In genomic region chr6:28544211-28544610, GRCh38 we compare ENCODE assay signal across 10 cellular contexts. TPM values are rescaled to one million over a fixed set of nuclear protein-coding genes. Genes with fewer than 3 reads are reported as not detected.
DNase-seq lines count a peak whose midpoint lies in the region; ATAC-seq, FAIRE-seq and TF ChIP-seq lines count a peak whose summit lies in the region.
"Had no signal": no experiment of that assay in that cellular context is flagged by ENCODE, and none has a peak within 500 bp of the region (broad histone marks: within the 10 kb centered on the region; RNA-seq: fewer than 3 reads in every experiment).

No MANE protein-coding gene starts in this region.

- H3K36me3 ChIP-seq in small intestine (ENCODE audit: control insufficient read depth in 2 of 2, insufficient read depth in 2 of 2, low read length in 2 of 2) (no peaks in the 10 kb centered on the region), uterus (no peaks in the 10 kb centered on the region)

- H3K27ac ChIP-seq in small intestine (ENCODE audit: low read depth in 1 of 2, low read length in 1 of 2) (no peak overlapping the region), uterus (peak overlapping the region in 1 of 2 donors; percentile 60)

- ATAC-seq in WTC11, result peak; percentile 8; the same call in 1 of the 2 replicates
- ATAC-seq in stimulated activated naive B cell treated with anti-CD40 and anti-IgM and Interleukin-4, amounts not matched to agents 10 μg/mL and 1 μg/mL and 100 μg/mL, for 72 hours (replicated peaks), result no peak

- H3K4me3 ChIP-seq in small intestine (ENCODE audit: low read depth in 1 of 2, low read length in 2 of 2) (no peak overlapping the region), uterus (peak overlapping the region in 1 of 2 donors; percentile 14)

- no peak for TF ChIP-seq POLR2A in uterus (IDR thresholded peaks at IDR 0.05)

- peak overlapping the region; percentile 83 for H3K4me3 Mint-ChIP-seq in activated naive CD4-positive, alpha-beta T cell treated with anti-CD3 and anti-CD28 coated beads, Interleukin-2, amount 50 U/mL, for 24 hours
- peak overlapping the region; percentile 90 for H3K4me3 Mint-ChIP-seq in WTC11
- H3K4me3 Mint-ChIP-seq in glutamatergic neuron (ENCODE audit: unreplicated experiment), result peak overlapping the region; percentile 93
- peak overlapping the region; percentile 35 to 47 for H3K4me3 Mint-ChIP-seq in stimulated activated naive B cell treated with anti-CD40 and anti-IgM and Interleukin-4, amounts not matched to agents 10 μg/mL and 1 μg/mL and 100 μg/mL, for 72 hours

- peaks cover 27% of the 10 kb centered on the region for H3K4me1 Mint-ChIP-seq in activated naive CD4-positive, alpha-beta T cell treated with anti-CD3 and anti-CD28 coated beads, Interleukin-2, amount 50 U/mL, for 24 hours
- H3K4me1 Mint-ChIP-seq in WTC11 (peaks cover 11% of the 10 kb centered on the region), glutamatergic neuron (ENCODE audit: low read depth, unreplicated experiment) (peaks cover 6% of the 10 kb centered on the region)
- H3K4me1 Mint-ChIP-seq in stimulated activated naive B cell treated with anti-CD40 and anti-IgM and Interleukin-4, amounts not matched to agents 10 μg/mL and 1 μg/mL and 100 μg/mL, for 72 hours, result peaks cover 11 to 18% of the 10 kb centered on the region in 2 donors

- POLR2A ChIA-PET in WTC11 (lab: Charles Lee), result no interaction called here

- H3K4me1 ChIP-seq in small intestine (ENCODE audit: control insufficient read depth in 2 of 2, insufficient read depth in 1 of 2, low read depth in 1 of 2, low read length in 1 of 2), result peaks cover 0 to 5% of the 10 kb centered on the region in 2 donors
- H3K4me1 ChIP-seq in uterus, result no peaks in the 10 kb centered on the region

- H3K27me3 Mint-ChIP-seq in activated naive CD4-positive, alpha-beta T cell treated with anti-CD3 and anti-CD28 coated beads, Interleukin-2, amount 50 U/mL, for 24 hours, result peaks cover 25% of the 10 kb centered on the region
- peaks cover 12% of the 10 kb centered on the region for H3K27me3 Mint-ChIP-seq in WTC11 (ENCODE audit: low read depth)
- peaks cover 15% of the 10 kb centered on the region for H3K27me3 Mint-ChIP-seq in glutamatergic neuron (ENCODE audit: unreplicated experiment)
- H3K27me3 Mint-ChIP-seq in stimulated activated naive B cell treated with anti-CD40 and anti-IgM and Interleukin-4, amounts not matched to agents 10 μg/mL and 1 μg/mL and 100 μg/mL, for 72 hours, result peaks cover 38 to 64% of the 10 kb centered on the region in 2 donors

- CTCF ChIA-PET in WTC11 (lab: Charles Lee), result no interaction called here

- peaks cover 11% of the 10 kb centered on the region for H3K9me3 Mint-ChIP-seq in activated naive CD4-positive, alpha-beta T cell treated with anti-CD3 and anti-CD28 coated beads, Interleukin-2, amount 50 U/mL, for 24 hours
- H3K9me3 Mint-ChIP-seq in WTC11, result no peaks in the 10 kb centered on the region
- H3K9me3 Mint-ChIP-seq in glutamatergic neuron (ENCODE audit: unreplicated experiment), result peaks cover 14% of the 10 kb centered on the region
- peaks cover 11 to 19% of the 10 kb centered on the region in 2 donors for H3K9me3 Mint-ChIP-seq in stimulated activated naive B cell treated with anti-CD40 and anti-IgM and Interleukin-4, amounts not matched to agents 10 μg/mL and 1 μg/mL and 100 μg/mL, for 72 hours

- peaks cover 3% of the 10 kb centered on the region for H3K36me3 Mint-ChIP-seq in activated naive CD4-positive, alpha-beta T cell treated with anti-CD3 and anti-CD28 coated beads, Interleukin-2, amount 50 U/mL, for 24 hours
- H3K36me3 Mint-ChIP-seq in WTC11 (no peaks in the 10 kb centered on the region), glutamatergic neuron (ENCODE audit: unreplicated experiment) (no peaks in the 10 kb centered on the region)
- peaks cover 2 to 7% of the 10 kb centered on the region in 2 donors for H3K36me3 Mint-ChIP-seq in stimulated activated naive B cell treated with anti-CD40 and anti-IgM and Interleukin-4, amounts not matched to agents 10 μg/mL and 1 μg/mL and 100 μg/mL, for 72 hours

- no peak for FAIRE-seq in small intestine (lab: Jason Lieb, UNC)

- H3K9me3 ChIP-seq in small intestine (ENCODE audit: control insufficient read depth, low read depth) (no peaks in the 10 kb centered on the region), uterus (no peaks in the 10 kb centered on the region)

- H3K27me3 ChIP-seq in small intestine (ENCODE audit: control insufficient read depth in 2 of 2, insufficient read depth in 2 of 2, low read length in 2 of 2) (peaks cover 0 to 9% of the 10 kb centered on the region in 2 donors), uterus (peaks cover 0 to 6% of the 10 kb centered on the region in 2 donors)

- peak overlapping the region; percentile 33 for H3K27ac Mint-ChIP-seq in activated naive CD4-positive, alpha-beta T cell treated with anti-CD3 and anti-CD28 coated beads, Interleukin-2, amount 50 U/mL, for 24 hours
- H3K27ac Mint-ChIP-seq in WTC11 (peak overlapping the region; percentile 94), glutamatergic neuron (ENCODE audit: unreplicated experiment) (no peak overlapping the region)
- H3K27ac Mint-ChIP-seq in stimulated activated naive B cell treated with anti-CD40 and anti-IgM and Interleukin-4, amounts not matched to agents 10 μg/mL and 1 μg/mL and 100 μg/mL, for 72 hours, result peak overlapping the region; percentile 44

- no peak for DNase-seq in activated naive CD4-positive, alpha-beta T cell treated with Interleukin-2 at 50 U/mL for 16 hours
- DNase-seq in WTC11 (ENCODE audit: low spot score) (peak; percentile 41), glutamatergic neuron (no peak), small intestine (no peak), uterus (no peak), GOT3 (lab: John Stamatoyannopoulos, UW) (no peak)
- no peak for DNase-seq in stimulated activated naive B cell treated with anti-CD40 and anti-IgM and Interleukin-4, amounts not matched to agents 10 μg/mL and 1 μg/mL and 100 μg/mL, for 72 hours
- DNase-seq: KBM-7, SIG-M5 had no signal

- 9 to 22% (median 11%) methylated on average over 8 of the region's 8 CpGs for WGBS in small intestine, 3 donors

- intact Hi-C loops in uterus (cut with DNase I; ENCODE audit: low total_unique reads), result no loop called here

- TF ChIP-seq CTCF in WTC11 (IDR thresholded peaks at IDR 0.05), result no peak
- TF ChIP-seq CTCF in glutamatergic neuron (IDR thresholded peaks at IDR 0.05; ENCODE audit: partially characterized antibody, unreplicated experiment), result no peak
- TF ChIP-seq CTCF in uterus (IDR thresholded peaks at IDR 0.05), result no peak

TF ChIP-seq in WTC11, 78 proteins besides CTCF, POLR2A, EP300 and RAD21 (continues in another document):
- TF ChIP-seq SMAD3 (CRISPR knock-in tag; IDR thresholded peaks at IDR 0.05; ENCODE audit: borderline replicate concordance), result no peak
- TF ChIP-seq ATF3 (CRISPR knock-in tag; conservative IDR thresholded peaks at IDR 0.05), result no peak
- TF ChIP-seq ELF4 (CRISPR knock-in tag; IDR thresholded peaks at IDR 0.05; ENCODE audit: low read depth), result no peak
- TF ChIP-seq GRHL2 (CRISPR knock-in tag; IDR thresholded peaks at IDR 0.05; ENCODE audit: insufficient replicate concordance, severe bottlenecking), result no peak
- TF ChIP-seq CREM (CRISPR knock-in tag; IDR thresholded peaks at IDR 0.05), result no peak
- no peak for TF ChIP-seq CREB1 (CRISPR knock-in tag; IDR thresholded peaks at IDR 0.05)
- TF ChIP-seq ATF1 (CRISPR knock-in tag; IDR thresholded peaks at IDR 0.05), result no peak
- TF ChIP-seq NR2C2 (CRISPR knock-in tag; IDR thresholded peaks at IDR 0.05), result no peak
- TF ChIP-seq HMGXB4 (CRISPR knock-in tag; IDR thresholded peaks at IDR 0.05), result no peak
- no peak for TF ChIP-seq TCF7 (CRISPR knock-in tag; IDR thresholded peaks at IDR 0.05; ENCODE audit: low read depth)
- TF ChIP-seq RORB (CRISPR knock-in tag; IDR thresholded peaks at IDR 0.05), result no peak
- TF ChIP-seq ZBTB43 (CRISPR knock-in tag; IDR thresholded peaks at IDR 0.05), result no peak

RNA-seq across cellular contexts. Expression of gene GPX5, which starts 18.5 kb away (rescaled TPM):
- not detected in 3 replicates for total RNA-seq in WTC11 (2021)
- not detected for total RNA-seq in glutamatergic neuron (ENCODE audit: unreplicated experiment)
- not detected for polyA plus RNA-seq in small intestine
- total RNA-seq in uterus, result not detected

RNA-seq across cellular contexts. Expression of gene GPX6, which starts 28.6 kb away (rescaled TPM):
- not detected in 3 replicates for total RNA-seq in WTC11 (2021)
- not detected for total RNA-seq in glutamatergic neuron (ENCODE audit: unreplicated experiment)
- polyA plus RNA-seq in small intestine, result not detected
- total RNA-seq in uterus, result not detected

Comparison
In these comparisons a context has a peak if more than half of its experiments do, and no peak if none do; other contexts are left out.
1. H3K4me3 Mint-ChIP-seq: peak in every context shown above with its lines; median percentile 93 in glutamatergic neuron; 90 in WTC11; 83 in activated naive CD4-positive, alpha-beta T cell treated with anti-CD3 and anti-CD28 coated beads, Interleukin-2, amount 50 U/mL, for 24 hours; 41 in stimulated activated naive B cell treated with anti-CD40 and anti-IgM and Interleukin-4, amounts not matched to agents 10 μg/mL and 1 μg/mL and 100 μg/mL, for 72 hours.